ENCODE assay signal across 18 cellular contexts in the genomic region with DNA sequence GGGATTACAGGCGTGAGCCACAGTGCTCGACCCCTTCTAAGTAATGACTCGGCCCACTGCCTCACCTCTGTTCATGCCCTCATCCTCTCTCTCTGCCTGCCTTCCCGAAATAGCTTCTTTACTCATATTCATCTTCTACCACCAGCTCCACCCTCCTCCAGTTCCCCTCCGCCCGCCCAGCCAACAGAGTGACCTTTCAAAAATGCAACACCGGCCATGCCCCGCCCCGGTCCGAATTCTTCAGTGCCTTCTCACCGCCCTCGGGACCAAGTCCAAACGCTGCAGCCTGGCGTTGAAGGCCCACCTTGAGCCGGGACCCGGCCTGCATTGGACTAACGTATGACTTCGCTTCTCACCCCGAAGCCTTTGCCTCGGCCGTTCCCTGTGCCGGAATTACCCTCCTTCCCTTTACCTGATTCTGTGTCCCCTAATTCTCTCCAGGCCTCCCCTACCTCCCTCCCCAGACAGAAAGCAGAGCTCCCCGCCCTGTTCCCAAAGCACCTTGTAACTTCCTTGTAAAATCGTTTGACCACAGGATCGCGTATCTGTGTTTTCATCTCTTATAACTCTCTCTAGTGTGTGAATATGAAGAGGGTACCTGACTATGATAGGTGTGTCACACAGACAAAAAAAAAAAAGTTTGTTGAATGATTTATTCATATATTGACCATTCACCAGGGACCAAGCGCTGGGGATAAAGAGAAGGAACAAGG. TPM values are rescaled to one million over a fixed set of nuclear protein-coding genes. Genes with fewer than 3 reads are reported as not detected.
"Had no signal": no experiment of that assay in that cellular context is flagged by ENCODE, and none has a peak within 500 bp of the region (broad histone marks: within the 10 kb centered on the region; RNA-seq: fewer than 3 reads in every experiment).

No MANE protein-coding gene starts in this region.

- DNase-seq: activated CD4-positive, alpha-beta T cell treated with anti-CD3 and anti-CD28 coated beads, Interleukin-2, amount 50 U/mL, for 4 hours; activated CD4-positive, CD25-positive, alpha-beta regulatory T cell treated with anti-CD3 and anti-CD28 coated beads, Interleukin-2, amount 50 U/mL, for 72 hours; activated effector memory CD4-positive, alpha-beta T cell treated with Interleukin-2 at 50 U/mL for 16 hours; activated T-cell treated with anti-CD3 and anti-CD28 coated beads, Interleukin-2, amount 50 U/mL, for 1 hour; foreskin melanocyte; head of caudate nucleus; left lung; mesenchymal stem cell; nucleus accumbens; psoas muscle; right lobe of liver; T-helper 9 cell; thyroid gland had no signal

- ATAC-seq: activated naive CD4-positive, alpha-beta T cell treated with anti-CD3 and anti-CD28 coated beads, Interleukin-2, amount 50 U/mL, for 72 hours; left lung; natural killer cell treated with Interleukin-12 subunit alpha and Interleukin-12 subunit beta and Interleukin-15 and Interleukin-18, amount 100 ng/mL, for 72 hours; psoas muscle; right lobe of liver; stimulated activated effector memory CD8-positive, alpha-beta T cell treated with anti-CD3 and anti-CD28 coated beads, Interleukin-12 subunit alpha, Interleukin-12 subunit beta, amount 100 ng/mL, for 72 hours had no signal

RNA-seq across cellular contexts. Expression of a gene that starts 8.1 kb away (rescaled TPM):
- total RNA-seq: cardiac muscle cell, endothelial cell of umbilical vein had no signal
